ENCODE assay signal across 8 cellular contexts in the genomic region with DNA sequence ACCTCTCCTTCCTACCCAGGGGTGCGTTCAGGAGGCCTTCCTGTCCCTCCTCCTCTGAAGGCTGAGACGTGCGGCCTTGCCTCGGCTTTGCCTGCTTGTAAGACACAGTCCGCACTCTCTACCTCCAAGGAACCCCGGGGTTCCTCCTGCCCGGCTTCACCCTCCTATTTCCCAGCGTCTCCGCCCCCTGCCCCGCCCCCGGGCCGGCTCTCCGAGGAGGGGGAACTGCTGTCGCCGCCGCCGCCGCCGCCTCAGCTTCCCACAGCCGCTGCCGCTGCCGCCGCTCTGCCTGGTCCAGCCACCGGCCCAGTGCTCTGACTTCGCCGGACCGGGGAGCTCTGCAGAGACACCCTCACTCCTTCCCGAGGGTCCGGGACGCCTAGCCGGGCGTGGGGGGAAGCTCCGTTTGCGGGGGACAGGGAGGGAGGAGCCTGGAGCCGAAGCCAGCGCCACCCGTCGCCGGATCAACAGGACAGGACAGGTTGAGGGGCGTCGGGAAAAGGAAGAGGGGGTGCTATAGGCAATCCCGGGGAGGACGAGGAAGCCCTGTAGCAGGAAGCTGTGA. TPM values are rescaled to one million over a fixed set of nuclear protein-coding genes. Genes with fewer than 3 reads are reported as not detected.
A peak's percentile ranks its signal among the peaks of the same experiment; 100 is the strongest.
DNase-seq lines count a peak whose midpoint lies in the region; ATAC-seq and TF ChIP-seq lines count a peak whose summit lies in the region.

No MANE protein-coding gene starts in this region.

- H3K9ac ChIP-seq in BLaER1 (peak overlapping the region; percentile 48; the same call in 1 of the 2 replicates), rectal smooth muscle tissue (ENCODE audit: low read length) (peak overlapping the region; percentile 10)

- no peaks in the 10 kb centered on the region for H3K9me3 Mint-ChIP-seq in activated naive CD8-positive, alpha-beta T cell treated with anti-CD3 and anti-CD28 coated beads, Interleukin-2, amount 10 ng/mL, durations not matched to agents 7 days and 5 days

- H3K27ac ChIP-seq in BLaER1 (no peak overlapping the region), right atrium auricular region (peak overlapping the region; percentile 83 to 85), rectal smooth muscle tissue (ENCODE audit: low read depth, low read length) (no peak overlapping the region)

- H3K27me3 Mint-ChIP-seq in activated naive CD8-positive, alpha-beta T cell treated with anti-CD3 and anti-CD28 coated beads, Interleukin-2, amount 10 ng/mL, durations not matched to agents 7 days and 5 days, result peaks cover 4% of the 10 kb centered on the region

- no peak for ATAC-seq in activated naive CD8-positive, alpha-beta T cell treated with anti-CD3 and anti-CD28 coated beads, Interleukin-2, amount 10 ng/mL, durations not matched to agents 7 days and 5 days (ENCODE audit: low read depth)
- ATAC-seq in GM21515 (IDR thresholded peaks at IDR 0.05; ENCODE audit: unreplicated experiment) (no peak), GM21786 (IDR thresholded peaks at IDR 0.05; ENCODE audit: unreplicated experiment) (no peak)

- POLR2A ChIA-PET in activated naive CD8-positive, alpha-beta T cell treated with anti-CD3 and anti-CD28 coated beads, Interleukin-2, amount 10 ng/mL, durations not matched to agents 7 days and 5 days (lab: Charles Lee), result interaction anchor here (0.8 to 4.4 kb wide), 12 partner anchors 9 to 141 kb away, joined by 3 to 66 read pairs (median 4); partner anchors contain the start of genes CD68, POLR2A, SLC35G6 and TMEM256

- peaks cover 48% of the 10 kb centered on the region for H3K4me1 ChIP-seq in BLaER1
- H3K4me1 ChIP-seq in right atrium auricular region, result peaks cover 0 to 57% of the 10 kb centered on the region in 2 donors
- peaks cover 15% of the 10 kb centered on the region for H3K4me1 ChIP-seq in rectal smooth muscle tissue (ENCODE audit: control insufficient read depth, insufficient read depth, low read length)

- H3K9me3 ChIP-seq in BLaER1 (no peaks in the 10 kb centered on the region), right atrium auricular region (no peaks in the 10 kb centered on the region)

- H3K27me3 ChIP-seq in BLaER1 (peaks cover 62% of the 10 kb centered on the region), right atrium auricular region (peaks cover 0 to 9% of the 10 kb centered on the region in 2 donors), rectal smooth muscle tissue (ENCODE audit: control insufficient read depth, insufficient read depth, low read length) (peaks cover 32% of the 10 kb centered on the region)

- H3K27ac Mint-ChIP-seq in activated naive CD8-positive, alpha-beta T cell treated with anti-CD3 and anti-CD28 coated beads, Interleukin-2, amount 10 ng/mL, durations not matched to agents 7 days and 5 days, result peak overlapping the region; percentile 77

- DNase-seq in OCI-M1 (lab: John Stamatoyannopoulos, UW) (peak; percentile 71), right atrium auricular region (ENCODE audit: low spot score) (peak; percentile 62), cortex of kidney (lab: John Stamatoyannopoulos, UW) (no peak)
- DNase-seq in activated naive CD8-positive, alpha-beta T cell treated with anti-CD3 and anti-CD28 coated beads, Interleukin-2, amount 10 ng/mL, durations not matched to agents 7 days and 5 days, result peak; percentile 84

- peaks cover 24% of the 10 kb centered on the region for H3K4me1 Mint-ChIP-seq in activated naive CD8-positive, alpha-beta T cell treated with anti-CD3 and anti-CD28 coated beads, Interleukin-2, amount 10 ng/mL, durations not matched to agents 7 days and 5 days

- peaks cover 63% of the 10 kb centered on the region for H4K20me1 ChIP-seq in BLaER1

- no peak for TF ChIP-seq CTCF in right atrium auricular region (IDR thresholded peaks at IDR 0.05)

- H3K4me3 Mint-ChIP-seq in activated naive CD8-positive, alpha-beta T cell treated with anti-CD3 and anti-CD28 coated beads, Interleukin-2, amount 10 ng/mL, durations not matched to agents 7 days and 5 days, result peak overlapping the region; percentile 96

- H3K4me3 ChIP-seq in BLaER1, result peak overlapping the region; percentile 76
- peak overlapping the region; percentile 42 to 60 for H3K4me3 ChIP-seq in right atrium auricular region
- H3K4me3 ChIP-seq in rectal smooth muscle tissue (ENCODE audit: low read length), result peak overlapping the region; percentile 40

- H3K4me2 ChIP-seq in BLaER1, result peak overlapping the region; percentile 93

- H3K36me3 Mint-ChIP-seq in activated naive CD8-positive, alpha-beta T cell treated with anti-CD3 and anti-CD28 coated beads, Interleukin-2, amount 10 ng/mL, durations not matched to agents 7 days and 5 days, result peaks cover 12% of the 10 kb centered on the region

- no peaks in the 10 kb centered on the region for H3K36me3 ChIP-seq in BLaER1
- H3K36me3 ChIP-seq in right atrium auricular region, result no peaks in the 10 kb centered on the region
- H3K36me3 ChIP-seq in rectal smooth muscle tissue (ENCODE audit: control insufficient read depth, insufficient read depth, low read length), result no peaks in the 10 kb centered on the region

RNA-seq across cellular contexts. Expression of gene FGF11, which starts 1.2 kb away (rescaled TPM):
- 10 to 100 TPM; 25.4 to 28.5 TPM for total RNA-seq in activated naive CD8-positive, alpha-beta T cell treated with anti-CD3 and anti-CD28 coated beads, Interleukin-2, amount 10 ng/mL, durations not matched to agents 7 days and 5 days
- 10 to 100 TPM; 18.6 to 20.9 TPM for total RNA-seq in right atrium auricular region

RNA-seq across cellular contexts. Expression of gene TMEM102, which starts 2.9 kb away (rescaled TPM):
- total RNA-seq in activated naive CD8-positive, alpha-beta T cell treated with anti-CD3 and anti-CD28 coated beads, Interleukin-2, amount 10 ng/mL, durations not matched to agents 7 days and 5 days, result 10 to 100 TPM; 15.7 to 17.7 TPM
- total RNA-seq in right atrium auricular region, result 1 to 10 TPM; 3.7 to 5.6 TPM

RNA-seq across cellular contexts. Expression of gene CHRNB1, which starts 6.7 kb away (rescaled TPM):
- total RNA-seq in activated naive CD8-positive, alpha-beta T cell treated with anti-CD3 and anti-CD28 coated beads, Interleukin-2, amount 10 ng/mL, durations not matched to agents 7 days and 5 days, result 10 to 100 TPM; 15.2 to 15.7 TPM
- total RNA-seq in right atrium auricular region, result 10 to 100 TPM; 15.8 to 19.0 TPM

RNA-seq across cellular contexts. Expression of gene SPEM3, which starts 9.5 kb away (rescaled TPM):
- not detected for total RNA-seq in activated naive CD8-positive, alpha-beta T cell treated with anti-CD3 and anti-CD28 coated beads, Interleukin-2, amount 10 ng/mL, durations not matched to agents 7 days and 5 days
- total RNA-seq in right atrium auricular region, result not detected

RNA-seq across cellular contexts. Expression of gene SPEM2, which starts 12.7 kb away (rescaled TPM):
- not detected for total RNA-seq in activated naive CD8-positive, alpha-beta T cell treated with anti-CD3 and anti-CD28 coated beads, Interleukin-2, amount 10 ng/mL, durations not matched to agents 7 days and 5 days
- not detected for total RNA-seq in right atrium auricular region

Comparison
In these comparisons a context has a peak if more than half of its experiments do, and no peak if none do; other contexts are left out.
1. H3K27ac ChIP-seq: peak in right atrium auricular region (2 of 2); none in BLaER1 (single experiment) and rectal smooth muscle tissue (single experiment).
2. Peak in every context shown above with its lines, with median percentiles within 50 percentile points of each other: H3K4me3 ChIP-seq.